In genomic region chr5:36496471-36496870, GRCh38 we compare ENCODE assay signal across 30 cellular contexts.
"Had no signal": no experiment of that assay in that cellular context is flagged by ENCODE, and none has a peak within 500 bp of the region (broad histone marks: within the 10 kb centered on the region; RNA-seq: fewer than 3 reads in every experiment).

No MANE protein-coding gene starts in this region.

- FAIRE-seq: endometrium, frontal cortex, islet of Langerhans, TTC549 had no signal

- H2AFZ ChIP-seq: parathyroid adenoma had no signal

- H3K4me1 ChIP-seq: body of pancreas, left ventricle myocardium inferior, parathyroid adenoma had no signal

- H3K9me3 ChIP-seq: adrenal gland, body of pancreas, esophagus squamous epithelium, left ventricle myocardium inferior, tibial nerve had no signal

- DNase-seq: activated CD4-positive, alpha-beta T cell treated with anti-CD3 and anti-CD28 coated beads for 48 hours; activated CD4-positive, alpha-beta T cell treated with anti-CD3 and anti-CD28 coated beads, Interleukin-2, amount 50 U/mL, for 48 hours; activated CD8-positive, alpha-beta memory T cell treated with anti-CD3 and anti-CD28 coated beads, Interleukin-2, amount 50 U/mL, for 4 hours; activated effector memory CD4-positive, alpha-beta T cell treated with anti-CD3 and anti-CD28 coated beads, Interleukin-2, amount 50 U/mL, for 16 hours; activated naive CD4-positive, alpha-beta T cell treated with anti-CD3 and anti-CD28 coated beads for 36 hours; activated naive CD8-positive, alpha-beta T cell treated with anti-CD3 and anti-CD28 coated beads for 36 hours; activated T-cell treated with anti-CD3 and anti-CD28 coated beads, Interleukin-2, amount 50 U/mL, for 1 hour; adrenal gland; aorta; body of pancreas; effector CD4-positive, alpha-beta T cell; esophagus squamous epithelium; glutamatergic neuron; left ventricle myocardium inferior; naive B cell; nephron progenitor cell; right cardiac atrium; stimulated activated CD4-positive, alpha-beta T cell treated with anti-CD3 and anti-CD28 coated beads, Interleukin-15, amount 100 ng/mL, for 24 hours; stimulated activated CD4-positive, alpha-beta T cell treated with anti-CD3 and anti-CD28 coated beads, Interleukin-2, amount 100 ng/mL, for 24 hours; stimulated activated naive B cell treated with anti-CD40 and anti-IgM and Interleukin-4, amounts not matched to agents 10 μg/mL and 1 μg/mL and 100 μg/mL, for 72 hours had no signal

- H3K27ac ChIP-seq: adrenal gland, body of pancreas, cardiac muscle cell, epithelial cell of prostate, esophagus squamous epithelium, left ventricle myocardium inferior, parathyroid adenoma, tibial nerve, VCaP had no signal

- H3K27me3 ChIP-seq: adrenal gland, body of pancreas, cardiac muscle cell, tibial nerve had no signal

- H3K36me3 ChIP-seq: adrenal gland, cardiac muscle cell, esophagus squamous epithelium, left ventricle myocardium inferior, tibial nerve had no signal

- H3K9ac ChIP-seq: parathyroid adenoma had no signal

- ATAC-seq: body of pancreas; right cardiac atrium; stimulated activated naive B cell treated with anti-CD40 and anti-IgM and Interleukin-4, amounts not matched to agents 10 μg/mL and 1 μg/mL and 100 μg/mL, for 72 hours had no signal

- H3K79me2 ChIP-seq: parathyroid adenoma had no signal

- H3K4me3 ChIP-seq: adrenal gland, body of pancreas, cardiac muscle cell, esophagus squamous epithelium, left ventricle myocardium inferior, lung, tibial nerve had no signal
